ENCODE assay signal across 10 cellular contexts in the genomic region with DNA sequence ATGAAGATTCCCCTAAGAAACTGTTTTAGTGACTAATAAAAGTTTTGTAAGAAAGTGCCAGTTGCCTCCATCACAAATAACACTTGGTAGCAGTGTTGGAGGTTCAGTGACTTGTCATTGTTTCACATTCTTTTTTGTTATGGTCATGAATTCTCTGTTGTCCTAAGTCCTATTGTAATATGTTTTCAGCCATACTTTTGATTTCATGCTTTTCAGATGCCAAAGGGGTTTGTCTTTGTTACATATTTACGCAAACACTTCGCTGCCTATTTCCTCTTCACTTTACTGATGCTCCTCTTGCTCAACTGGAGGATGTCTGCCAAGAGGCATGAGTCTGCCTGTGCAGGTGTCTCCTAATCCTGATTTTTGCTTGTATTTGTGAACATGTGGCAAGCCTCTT.
A peak's percentile ranks its signal among the peaks of the same experiment; 100 is the strongest.
DNase-seq lines count a peak whose midpoint lies in the region; ATAC-seq and TF ChIP-seq lines count a peak whose summit lies in the region.
"Had no signal": no experiment of that assay in that cellular context is flagged by ENCODE, and none has a peak within 500 bp of the region (broad histone marks: within the 10 kb centered on the region; RNA-seq: fewer than 3 reads in every experiment).

No MANE protein-coding gene starts in this region.

- H3K4me2 ChIP-seq in H9 (ENCODE audit: insufficient read depth, insufficient read length, low read length) = no peak overlapping the region

- no peak overlapping the region for H3K4me3 Mint-ChIP-seq in H9
- H3K4me3 Mint-ChIP-seq in activated naive CD4-positive, alpha-beta T cell treated with anti-CD3 and anti-CD28 coated beads for 36 hours = no peak overlapping the region
- no peak overlapping the region for H3K4me3 Mint-ChIP-seq in naive thymus-derived CD4-positive, alpha-beta T cell

- no peak overlapping the region for H3K14ac ChIP-seq in H9 (ENCODE audit: insufficient read depth, low read length)

- H3K36me3 Mint-ChIP-seq in H9 (ENCODE audit: insufficient read depth in 1 of 3, low read depth in 3 of 3) = no peaks in the 10 kb centered on the region
- H3K36me3 Mint-ChIP-seq in activated naive CD4-positive, alpha-beta T cell treated with anti-CD3 and anti-CD28 coated beads for 36 hours (ENCODE audit: low read depth) = no peaks in the 10 kb centered on the region
- peaks cover 0 to 2% (median 0%) of the 10 kb centered on the region in 5 donors for H3K36me3 Mint-ChIP-seq in naive thymus-derived CD4-positive, alpha-beta T cell

- DNase-seq in H9 (no peak), NOMO-1 treated with dmso at 0.1 percent for 144 hours (lab: John Stamatoyannopoulos, UW; ENCODE audit: unreplicated experiment) (peak; percentile 18), skeletal muscle cell (ENCODE audit: low read depth) (peak; percentile 81), putamen (ENCODE audit: low spot score) (no peak), GM19238 (ENCODE audit: insufficient read length, low spot score) (no peak)
- DNase-seq in activated naive CD4-positive, alpha-beta T cell treated with anti-CD3 and anti-CD28 coated beads for 36 hours = no peak
- no peak for DNase-seq in naive thymus-derived CD4-positive, alpha-beta T cell
- DNase-seq: MM.1S, WERI-Rb-1 had no signal

- no peak for TF ChIP-seq CTCF in H9 (conservative IDR thresholded peaks at IDR 0.05)

- no peak overlapping the region for H3K23ac ChIP-seq in H9 (ENCODE audit: insufficient read length, low read depth, low read length)

- no peaks in the 10 kb centered on the region for H3K36me3 ChIP-seq in naive thymus-derived CD4-positive, alpha-beta T cell (ENCODE audit: control insufficient read depth in 2 of 3, insufficient read depth in 3 of 3, low read length in 3 of 3)
- H3K36me3 ChIP-seq: WERI-Rb-1 had no signal

- no CpG with 5 or more reads among the region's 2 CpGs for WGBS in H9 (ENCODE audit: extremely low coverage, insufficient read length, low lambda C conversion rate)

- H3T11ph ChIP-seq in H9 (ENCODE audit: low read length) = no peak overlapping the region

- H2BK20ac ChIP-seq in H9 (ENCODE audit: low read depth, low read length, poor library complexity, severe bottlenecking) = no peak overlapping the region

- no peak overlapping the region for H3K56ac ChIP-seq in H9 (ENCODE audit: insufficient read length, low read depth, low read length)

- no peak overlapping the region for H3K4me3 ChIP-seq in skeletal muscle cell (ENCODE audit: low read depth, low read length)
- H3K4me3 ChIP-seq in naive thymus-derived CD4-positive, alpha-beta T cell (ENCODE audit: low read length) = no peak overlapping the region

- H3K4me1 ChIP-seq in H9 (ENCODE audit: insufficient read depth, low read length) = peaks cover 15% of the 10 kb centered on the region
- no peaks in the 10 kb centered on the region for H3K4me1 ChIP-seq in naive thymus-derived CD4-positive, alpha-beta T cell (ENCODE audit: control insufficient read depth in 2 of 2, insufficient read depth in 2 of 2, low read length in 2 of 2)

- no peaks in the 10 kb centered on the region for H3K27me3 Mint-ChIP-seq in H9 (ENCODE audit: low read depth)
- H3K27me3 Mint-ChIP-seq in activated naive CD4-positive, alpha-beta T cell treated with anti-CD3 and anti-CD28 coated beads for 36 hours (ENCODE audit: low read depth) = peaks cover under 1% of the 10 kb centered on the region
- peaks cover 0 to 2% (median 0%) of the 10 kb centered on the region in 5 donors for H3K27me3 Mint-ChIP-seq in naive thymus-derived CD4-positive, alpha-beta T cell

- no peaks in the 10 kb centered on the region for H3K27me3 ChIP-seq in H9 (ENCODE audit: insufficient read depth, low read length)
- no peaks in the 10 kb centered on the region for H3K27me3 ChIP-seq in naive thymus-derived CD4-positive, alpha-beta T cell (ENCODE audit: control insufficient read depth in 2 of 2, insufficient read depth in 2 of 2, low read length in 2 of 2)

- H2AFZ ChIP-seq in H9 (ENCODE audit: low read length) = no peak overlapping the region

- H4K20me1 ChIP-seq in H9 (ENCODE audit: control insufficient read depth, insufficient read depth, insufficient read length) = no peaks in the 10 kb centered on the region

- H4K91ac ChIP-seq in H9 (ENCODE audit: insufficient read length, low read depth, low read length) = no peak overlapping the region

- H4K8ac ChIP-seq in H9 (replicated peaks; ENCODE audit: insufficient read length, low read depth, low read length) = no peak overlapping the region

- H3K9ac ChIP-seq in H9 (ENCODE audit: extremely low read depth, insufficient read length, low read length) = no peak overlapping the region

- H2AK5ac ChIP-seq in H9 (ENCODE audit: insufficient read length, low read length) = no peak overlapping the region

- H3K27ac ChIP-seq in H9 (ENCODE audit: insufficient read length, low read depth, low read length) = no peak overlapping the region
- no peak overlapping the region for H3K27ac ChIP-seq in naive thymus-derived CD4-positive, alpha-beta T cell (ENCODE audit: low read depth, low read length)
- H3K27ac ChIP-seq: WERI-Rb-1 had no signal

- POLR2A ChIA-PET in naive thymus-derived CD4-positive, alpha-beta T cell (lab: Charles Lee) = no interaction called here

- H3K79me2 ChIP-seq in H9 (ENCODE audit: insufficient read depth, low read length) = peaks cover 59% of the 10 kb centered on the region; the same call in 1 of the 2 replicates

- H2BK120ac ChIP-seq in H9 (ENCODE audit: low read depth, low read length, poor library complexity, severe bottlenecking) = no peak overlapping the region

- no peak overlapping the region for H2BK12ac ChIP-seq in H9 (ENCODE audit: insufficient read length, low read depth, low read length)

- H3K18ac ChIP-seq in H9 (ENCODE audit: insufficient read length, low read depth, low read length) = no peak overlapping the region

- no peaks in the 10 kb centered on the region for H3K9me3 Mint-ChIP-seq in H9
- no peaks in the 10 kb centered on the region for H3K9me3 Mint-ChIP-seq in activated naive CD4-positive, alpha-beta T cell treated with anti-CD3 and anti-CD28 coated beads for 36 hours
- H3K9me3 Mint-ChIP-seq in naive thymus-derived CD4-positive, alpha-beta T cell = peaks cover 0 to 2% (median 0%) of the 10 kb centered on the region in 11 donors

- CTCF ChIA-PET in activated naive CD4-positive, alpha-beta T cell treated with anti-CD3 and anti-CD28 coated beads for 36 hours (lab: Charles Lee) = no interaction called here
- CTCF ChIA-PET in naive thymus-derived CD4-positive, alpha-beta T cell (lab: Charles Lee) = no interaction called here

- peak overlapping the region in 2 of 3 experiments; percentile 62 to 78; a peak in 3 of 7 replicates for H3K27ac Mint-ChIP-seq in H9
- no peak overlapping the region for H3K27ac Mint-ChIP-seq in activated naive CD4-positive, alpha-beta T cell treated with anti-CD3 and anti-CD28 coated beads for 36 hours
- H3K27ac Mint-ChIP-seq in naive thymus-derived CD4-positive, alpha-beta T cell = no peak overlapping the region

- no peak overlapping the region for H2BK5ac ChIP-seq in H9 (ENCODE audit: insufficient read length, low read length)

- no peak overlapping the region for H2BK15ac ChIP-seq in H9 (ENCODE audit: low read depth, low read length)

- no peak overlapping the region for H4K5ac ChIP-seq in H9 (ENCODE audit: insufficient read length, low read depth, low read length)

- intact Hi-C loops in activated naive CD4-positive, alpha-beta T cell treated with anti-CD3 and anti-CD28 coated beads for 36 hours (cut with micrococcal nuclease) = loop anchor here (5.0 to 10.0 kb wide), 2 partner anchors 275 to 597 kb away; a partner anchor contains a TSS
- intact Hi-C loops in naive thymus-derived CD4-positive, alpha-beta T cell (cut with micrococcal nuclease) = loop anchor here in 1 of 2 donors (5.0 kb wide), 2 partner anchors 65 to 85 kb away; a partner anchor contains a TSS

- H3K4me1 Mint-ChIP-seq in H9 = peaks cover 70 to 84% of the 10 kb centered on the region in 2 experiments
- peaks cover 32% of the 10 kb centered on the region for H3K4me1 Mint-ChIP-seq in activated naive CD4-positive, alpha-beta T cell treated with anti-CD3 and anti-CD28 coated beads for 36 hours (ENCODE audit: low read depth)
- peaks cover 7 to 24% (median 16%) of the 10 kb centered on the region in 7 donors for H3K4me1 Mint-ChIP-seq in naive thymus-derived CD4-positive, alpha-beta T cell

- peak; percentile 89 for ATAC-seq in esophagus mucosa
- no peak for ATAC-seq in naive thymus-derived CD4-positive, alpha-beta T cell

- no peak overlapping the region for H3K4ac ChIP-seq in H9 (ENCODE audit: low read depth, low read length)

- H3K23me2 ChIP-seq in H9 (ENCODE audit: insufficient read length, low read depth, low read length, poor library complexity, severe bottlenecking) = no peaks in the 10 kb centered on the region

- peaks cover 13% of the 10 kb centered on the region for H3K79me1 ChIP-seq in H9 (ENCODE audit: insufficient read depth, low read depth, low read length, poor library complexity, severe bottlenecking)

- H3K9me3 ChIP-seq in H9 (ENCODE audit: control insufficient read depth, low read depth, low read length) = no peaks in the 10 kb centered on the region
- no peaks in the 10 kb centered on the region for H3K9me3 ChIP-seq in naive thymus-derived CD4-positive, alpha-beta T cell (ENCODE audit: control insufficient read depth in 2 of 3, low read length in 3 of 3)

Comparison
In these comparisons a context has a peak if more than half of its experiments do, and no peak if none do; other contexts are left out.
1. DNase-seq: peak in NOMO-1 treated with dmso at 0.1 percent for 144 hours (single experiment) and skeletal muscle cell (single experiment); none in H9 (single experiment), activated naive CD4-positive, alpha-beta T cell treated with anti-CD3 and anti-CD28 coated beads for 36 hours (single experiment), putamen (single experiment), naive thymus-derived CD4-positive, alpha-beta T cell (0 of 9) and GM19238 (single experiment).
2. H3K27ac Mint-ChIP-seq: peak in H9 (2 of 3); none in activated naive CD4-positive, alpha-beta T cell treated with anti-CD3 and anti-CD28 coated beads for 36 hours (single experiment) and naive thymus-derived CD4-positive, alpha-beta T cell (0 of 9).